26 cellular contexts compared by ENCODE assay signal in genomic region chr9:114913217-114913616, GRCh38. TPM values are rescaled to one million over a fixed set of nuclear protein-coding genes. Genes with fewer than 3 reads are reported as not detected.
DNase-seq lines count a peak whose midpoint lies in the region; ATAC-seq and TF ChIP-seq lines count a peak whose summit lies in the region.
"Had no signal": no experiment of that assay in that cellular context is flagged by ENCODE, and none has a peak within 500 bp of the region (broad histone marks: within the 10 kb centered on the region; RNA-seq: fewer than 3 reads in every experiment).

No MANE protein-coding gene starts in this region.

- H2AFZ ChIP-seq in neural cell (ENCODE audit: low read depth, low read length): no peak overlapping the region
- H2AFZ ChIP-seq: GM23248 had no signal

- POLR2A ChIA-PET in activated CD4-positive, alpha-beta T cell treated with anti-CD3 and anti-CD28 coated beads, Interleukin-2, amount 10 ng/mL, durations not matched to agents 7 days and 5 days (lab: Charles Lee): no interaction called here
- POLR2A ChIA-PET in activated CD4-positive, alpha-beta T cell treated with anti-CD3 and anti-CD28 coated beads for 36 hours (lab: Charles Lee): interaction anchor here (0.7 to 1.2 kb wide), 3 partner anchors 8 to 17 kb away, joined by 3 to 4 read pairs (median 4); partner anchors contain the start of gene TNFSF8
- POLR2A ChIA-PET in CD4-positive, alpha-beta memory T cell (lab: Charles Lee; ENCODE audit: partially characterized antibody): interaction anchor here (0.8 to 10.9 kb wide), 6 partner anchors 10 to 43 kb away, joined by 3 to 150 read pairs (median 4); partner anchors contain the start of gene TNFSF8
- POLR2A ChIA-PET in GM10248 (lab: Yijun Ruan, JAX): interaction anchor here (0.6 kb wide), 1 partner anchor 16 kb away, joined by 4 read pairs; no protein-coding TSS in a partner anchor

- H3K36me3 ChIP-seq in CD4-positive, alpha-beta memory T cell (ENCODE audit: insufficient read depth, low read length): peaks cover 27% of the 10 kb centered on the region
- H3K36me3 ChIP-seq in neural cell (ENCODE audit: insufficient read depth, low read length): no peaks in the 10 kb centered on the region
- H3K36me3 ChIP-seq: MG63 had no signal

- H3K27ac Mint-ChIP-seq in activated CD4-positive, alpha-beta T cell treated with anti-CD3 and anti-CD28 coated beads, Interleukin-2, amount 10 ng/mL, durations not matched to agents 7 days and 5 days: peak overlapping the region; percentile 28
- no peak overlapping the region for H3K27ac Mint-ChIP-seq in activated CD4-positive, alpha-beta T cell treated with anti-CD3 and anti-CD28 coated beads for 36 hours
- H3K27ac Mint-ChIP-seq in CD4-positive, alpha-beta memory T cell: peak overlapping the region in 6 of 7 donors; percentile 20 to 91 (median 80)
- H3K27ac Mint-ChIP-seq in T-helper 17 cell: peak overlapping the region; percentile 80
- H3K27ac Mint-ChIP-seq: H9 had no signal

- H3K9me3 ChIP-seq in CD4-positive, alpha-beta memory T cell (ENCODE audit: control insufficient read depth in 1 of 2, low read length in 2 of 2): no peaks in the 10 kb centered on the region
- H3K9me3 ChIP-seq in T-helper 17 cell (ENCODE audit: control insufficient read depth, low read length, poor library complexity, severe bottlenecking): no peaks in the 10 kb centered on the region
- H3K9me3 ChIP-seq in neural cell (ENCODE audit: low read length): no peaks in the 10 kb centered on the region
- H3K9me3 ChIP-seq: Caco-2, MG63 had no signal

- peaks cover 79% of the 10 kb centered on the region for H3K4me1 ChIP-seq in CD4-positive, alpha-beta memory T cell (ENCODE audit: insufficient read depth, low read length)

- no peak for TF ChIP-seq EP300 in neural cell (conservative IDR thresholded peaks at IDR 0.05; ENCODE audit: poor library complexity, severe bottlenecking)

- CTCF ChIA-PET in activated CD4-positive, alpha-beta T cell treated with anti-CD3 and anti-CD28 coated beads, Interleukin-2, amount 10 ng/mL, durations not matched to agents 7 days and 5 days (lab: Charles Lee): interaction anchor here (1.1 to 3.7 kb wide), 6 partner anchors 14 to 233 kb away, joined by 3 to 16 read pairs (median 4); partner anchors contain the start of gene TEX48
- CTCF ChIA-PET in activated CD4-positive, alpha-beta T cell treated with anti-CD3 and anti-CD28 coated beads for 36 hours (lab: Charles Lee): interaction anchor here (0.7 to 5.2 kb wide), 6 partner anchors 8 to 167 kb away, joined by 3 to 32 read pairs (median 8); partner anchors contain the start of gene TNFSF8
- CTCF ChIA-PET in CD4-positive, alpha-beta memory T cell (lab: Charles Lee; ENCODE audit: partially characterized antibody): interaction anchor here (1.1 to 6.3 kb wide), 9 partner anchors 9 to 232 kb away, joined by 3 to 66 read pairs (median 5); no protein-coding TSS in a partner anchor
- CTCF ChIA-PET in GM10248 (lab: Yijun Ruan, JAX): interaction anchor here (1.1 to 2.2 kb wide), 5 partner anchors 9 to 174 kb away, joined by 3 to 9 read pairs (median 6); partner anchors contain the start of gene TNFSF8

- TF ChIP-seq CTCF in neural cell (IDR thresholded peaks at IDR 0.05; ENCODE audit: poor library complexity, severe bottlenecking): no peak
- no peak for TF ChIP-seq CTCF in GM10248 (IDR thresholded peaks at IDR 0.05; ENCODE audit: control extremely low read depth, extremely low read depth, low read depth, missing control alignments)

- no peak for ATAC-seq in activated CD4-positive, alpha-beta T cell treated with anti-CD3 and anti-CD28 coated beads for 36 hours
- ATAC-seq in T-helper 17 cell: no peak
- ATAC-seq: HepG2, K562 had no signal

- no peaks in the 10 kb centered on the region for H3K9me3 Mint-ChIP-seq in activated CD4-positive, alpha-beta T cell treated with anti-CD3 and anti-CD28 coated beads, Interleukin-2, amount 10 ng/mL, durations not matched to agents 7 days and 5 days
- H3K9me3 Mint-ChIP-seq in activated CD4-positive, alpha-beta T cell treated with anti-CD3 and anti-CD28 coated beads for 36 hours (ENCODE audit: low read depth): no peaks in the 10 kb centered on the region
- no peaks in the 10 kb centered on the region for H3K9me3 Mint-ChIP-seq in CD4-positive, alpha-beta memory T cell
- H3K9me3 Mint-ChIP-seq: H9 had no signal

- H3K27me3 ChIP-seq in CD4-positive, alpha-beta memory T cell (ENCODE audit: insufficient read depth, low read length): no peaks in the 10 kb centered on the region
- no peaks in the 10 kb centered on the region for H3K27me3 ChIP-seq in neural cell (ENCODE audit: insufficient read depth, low read depth, low read length)
- H3K27me3 ChIP-seq: MG63 had no signal

- no peak overlapping the region for H3K4me3 ChIP-seq in CD4-positive, alpha-beta memory T cell (ENCODE audit: low read length in 2 of 2)
- H3K4me3 ChIP-seq in neural cell (ENCODE audit: low read length): no peak overlapping the region
- H3K4me3 ChIP-seq: GM23248, K562, MG63 had no signal

- intact Hi-C loops in activated CD4-positive, alpha-beta T cell treated with anti-CD3 and anti-CD28 coated beads for 36 hours (cut with DNase I, micrococcal nuclease): no loop called here
- intact Hi-C loops in CD4-positive, alpha-beta memory T cell (cut with micrococcal nuclease): no loop called here

- H3K9ac ChIP-seq in neural cell (ENCODE audit: low read length): no peak overlapping the region
- H3K9ac ChIP-seq: GM23248 had no signal

- DNase-seq in activated CD4-positive, alpha-beta T cell treated with anti-CD3 and anti-CD28 coated beads, Interleukin-2, amount 10 ng/mL, durations not matched to agents 7 days and 5 days: no peak
- DNase-seq in activated CD4-positive, alpha-beta T cell treated with anti-CD3 and anti-CD28 coated beads for 36 hours: no peak
- no peak for DNase-seq in CD4-positive, alpha-beta memory T cell
- DNase-seq in T-helper 17 cell (no peak), globus pallidus (ENCODE audit: low spot score) (no peak), GM10248 (ENCODE audit: extremely low spot score) (no peak)
- DNase-seq: Caco-2, DMS 273 treated with DMSO at 0.1 percent for 48 hours, GM23248, H9, MG63, NCI-H1048, NCI-H1417 treated with DMSO at 0.1 percent for 48 hours, NCI-H187, NCI-H446, NCI-H526, Right ventricle myocardium superior had no signal

- H3K4me2 ChIP-seq in neural cell (ENCODE audit: low read length): no peak overlapping the region

- H3K27ac ChIP-seq in CD4-positive, alpha-beta memory T cell (ENCODE audit: low read depth, low read length): no peak overlapping the region
- peak overlapping the region; percentile 65 for H3K27ac ChIP-seq in neural cell (ENCODE audit: low read length)
- H3K27ac ChIP-seq: C4-2B, GM23248, HL-60 had no signal

- no peaks in the 10 kb centered on the region for H3K27me3 Mint-ChIP-seq in activated CD4-positive, alpha-beta T cell treated with anti-CD3 and anti-CD28 coated beads, Interleukin-2, amount 10 ng/mL, durations not matched to agents 7 days and 5 days
- no peaks in the 10 kb centered on the region for H3K27me3 Mint-ChIP-seq in activated CD4-positive, alpha-beta T cell treated with anti-CD3 and anti-CD28 coated beads for 36 hours
- H3K27me3 Mint-ChIP-seq in CD4-positive, alpha-beta memory T cell: no peaks in the 10 kb centered on the region
- H3K27me3 Mint-ChIP-seq in T-helper 17 cell: no peaks in the 10 kb centered on the region

- no peaks in the 10 kb centered on the region for H4K20me1 ChIP-seq in neural cell (ENCODE audit: insufficient read depth)

- H3K9me2 ChIP-seq in neural cell (ENCODE audit: insufficient read depth, low read length): no peaks in the 10 kb centered on the region

- no peak for TF ChIP-seq RAD21 in neural cell (conservative IDR thresholded peaks at IDR 0.05)

- no peaks in the 10 kb centered on the region for H3K79me2 ChIP-seq in neural cell (replicated peaks; ENCODE audit: insufficient read depth, low read length)

- no peak overlapping the region for H3K4me3 Mint-ChIP-seq in activated CD4-positive, alpha-beta T cell treated with anti-CD3 and anti-CD28 coated beads, Interleukin-2, amount 10 ng/mL, durations not matched to agents 7 days and 5 days
- H3K4me3 Mint-ChIP-seq in activated CD4-positive, alpha-beta T cell treated with anti-CD3 and anti-CD28 coated beads for 36 hours: no peak overlapping the region
- H3K4me3 Mint-ChIP-seq in CD4-positive, alpha-beta memory T cell: no peak overlapping the region
- H3K4me3 Mint-ChIP-seq in T-helper 17 cell: no peak overlapping the region
- H3K4me3 Mint-ChIP-seq: H9 had no signal

- H3K4me1 Mint-ChIP-seq in activated CD4-positive, alpha-beta T cell treated with anti-CD3 and anti-CD28 coated beads, Interleukin-2, amount 10 ng/mL, durations not matched to agents 7 days and 5 days: peaks cover 97% of the 10 kb centered on the region
- H3K4me1 Mint-ChIP-seq in activated CD4-positive, alpha-beta T cell treated with anti-CD3 and anti-CD28 coated beads for 36 hours: peaks cover 78% of the 10 kb centered on the region
- H3K4me1 Mint-ChIP-seq in CD4-positive, alpha-beta memory T cell: peaks cover 71 to 99% (median 90%) of the 10 kb centered on the region in 4 donors
- peaks cover 58% of the 10 kb centered on the region for H3K4me1 Mint-ChIP-seq in T-helper 17 cell

- peaks cover 98% of the 10 kb centered on the region for H3K36me3 Mint-ChIP-seq in activated CD4-positive, alpha-beta T cell treated with anti-CD3 and anti-CD28 coated beads, Interleukin-2, amount 10 ng/mL, durations not matched to agents 7 days and 5 days (ENCODE audit: low read depth)
- H3K36me3 Mint-ChIP-seq in activated CD4-positive, alpha-beta T cell treated with anti-CD3 and anti-CD28 coated beads for 36 hours (ENCODE audit: low read depth): peaks cover 82% of the 10 kb centered on the region
- H3K36me3 Mint-ChIP-seq in CD4-positive, alpha-beta memory T cell: peaks cover 62 to 92% of the 10 kb centered on the region in 2 donors
- H3K36me3 Mint-ChIP-seq in T-helper 17 cell (ENCODE audit: low read depth): peaks cover 14% of the 10 kb centered on the region

- no peaks in the 10 kb centered on the region for H3F3A ChIP-seq in neural cell (ENCODE audit: insufficient read depth, low read length, poor library complexity, severe bottlenecking)

TF ChIP-seq in neural cell, 6 proteins besides CTCF, POLR2A, EP300 and RAD21 (continues in another document):
- TF ChIP-seq EZH2 (IDR thresholded peaks at IDR 0.05; ENCODE audit: borderline replicate concordance, insufficient read depth, low read length, poor library complexity, severe bottlenecking) (no peak), POLR2AphosphoS5 (IDR thresholded peaks at IDR 0.05) (no peak)

RNA-seq across cellular contexts. Expression of gene TNFSF8, which starts 17.2 kb away (rescaled TPM):
- total RNA-seq in activated CD4-positive, alpha-beta T cell treated with anti-CD3 and anti-CD28 coated beads, Interleukin-2, amount 10 ng/mL, durations not matched to agents 7 days and 5 days: 10 to 100 TPM; 76.2 to 88.8 TPM
- 10 to 100 TPM; 42.3 to 48.2 TPM for total RNA-seq in activated CD4-positive, alpha-beta T cell treated with anti-CD3 and anti-CD28 coated beads for 36 hours
- total RNA-seq in CD4-positive, alpha-beta memory T cell: 10 to 100 TPM; 43.2 to 44.2 TPM
- 100 to 1,000 TPM in 1 of 2 donors, 10 to 100 TPM in 1; 84.8 to 108 TPM for polyA plus RNA-seq in CD4-positive, alpha-beta memory T cell
- total RNA-seq in T-helper 17 cell: 10 to 100 TPM; 45.7 to 47.6 TPM
- not detected in 2 replicates for polyA plus RNA-seq in neural cell
- not detected in 2 replicates for polyA minus RNA-seq in neural cell
- total RNA-seq: GM23248, H9, HepG2, HT-29, LHCN-M2, RPMI7951, SK-MEL-5 had no signal
- polyA plus RNA-seq: GM23248, HepG2, K562 had no signal
